Comparison of ENCODE assay signal across 9 cellular contexts in genomic region chr7:31488562-31489203, GRCh38. TPM values are rescaled to one million over a fixed set of nuclear protein-coding genes. Genes with fewer than 3 reads are reported as not detected.
DNase-seq lines count a peak whose midpoint lies in the region; ATAC-seq and TF ChIP-seq lines count a peak whose summit lies in the region.
"Had no signal": no experiment of that assay in that cellular context is flagged by ENCODE, and none has a peak within 500 bp of the region (broad histone marks: within the 10 kb centered on the region; RNA-seq: fewer than 3 reads in every experiment).

No MANE protein-coding gene starts in this region.

- H3K18ac ChIP-seq in H9 (ENCODE audit: insufficient read length, low read depth, low read length): no peak overlapping the region

- no peak overlapping the region for H2BK20ac ChIP-seq in H9 (ENCODE audit: low read depth, low read length, poor library complexity, severe bottlenecking)

- H3K4me1 Mint-ChIP-seq in H9: peaks cover 13 to 31% of the 10 kb centered on the region in 2 experiments
- no peaks in the 10 kb centered on the region for H3K4me1 Mint-ChIP-seq in T-helper 2 cell treated with Interferon-gamma antibody and Interleukin-4, amounts not matched to agents 5 μg/mL and 100 μg/mL, for 36 hours (ENCODE audit: low read depth)
- H3K4me1 Mint-ChIP-seq: naive B cell had no signal

- H4K91ac ChIP-seq in H9 (ENCODE audit: insufficient read length, low read depth, low read length): no peak overlapping the region

- H2AK5ac ChIP-seq in H9 (ENCODE audit: insufficient read length, low read length): no peak overlapping the region

- no peak for ATAC-seq in psoas muscle

- no peak overlapping the region for H2AFZ ChIP-seq in H9 (ENCODE audit: low read length)

- H3K27ac Mint-ChIP-seq in H9: no peak overlapping the region
- H3K27ac Mint-ChIP-seq in T-helper 2 cell treated with Interferon-gamma antibody and Interleukin-4, amounts not matched to agents 5 μg/mL and 100 μg/mL, for 36 hours: no peak overlapping the region
- H3K27ac Mint-ChIP-seq: naive B cell had no signal

- TF ChIP-seq CTCF in AG04450 (IDR thresholded peaks at IDR 0.05; ENCODE audit: low read depth, low read length) (peak; percentile 40), GM10266 (IDR thresholded peaks at IDR 0.05; ENCODE audit: control insufficient read depth, insufficient read depth, low read depth, missing control alignments) (peak; percentile 81), H9 (conservative IDR thresholded peaks at IDR 0.05) (peak; percentile 99), fibroblast of villous mesenchyme (IDR thresholded peaks at IDR 0.05; ENCODE audit: insufficient read depth, low read depth, low read length) (peak; percentile 26), psoas muscle (IDR thresholded peaks at IDR 0.05) (peak; percentile 34)

- H4K8ac ChIP-seq in H9 (replicated peaks; ENCODE audit: insufficient read length, low read depth, low read length): no peak overlapping the region

- POLR2A ChIA-PET in AG04450 (lab: Yijun Ruan, JAX): no interaction called here

- CTCF ChIA-PET in AG04450 (lab: Charles Lee): interaction anchor here (1.8 kb wide), 1 partner anchor 45 kb away, joined by 5 read pairs; no protein-coding TSS in a partner anchor

- intact Hi-C loops in psoas muscle (cut with DNase I): no loop called here

- H4K5ac ChIP-seq in H9 (ENCODE audit: insufficient read length, low read depth, low read length): no peak overlapping the region

- H3K4me3 ChIP-seq in AG04450 (ENCODE audit: low read depth, low read length) (no peak overlapping the region), fibroblast of villous mesenchyme (ENCODE audit: low read depth, low read length) (no peak overlapping the region), psoas muscle (no peak overlapping the region)

- H3K4me1 ChIP-seq in H9 (ENCODE audit: insufficient read depth, low read length) (peaks cover 7% of the 10 kb centered on the region), psoas muscle (no peaks in the 10 kb centered on the region)

- peaks cover 0 to 3% of the 10 kb centered on the region in 2 experiments; a peak in 2 of 5 replicates for H3K9me3 Mint-ChIP-seq in H9
- no peaks in the 10 kb centered on the region for H3K9me3 Mint-ChIP-seq in T-helper 2 cell treated with Interferon-gamma antibody and Interleukin-4, amounts not matched to agents 5 μg/mL and 100 μg/mL, for 36 hours

- H3K9me3 ChIP-seq in AG04450 (ENCODE audit: control insufficient read depth, insufficient read depth, low read length): peaks cover 3% of the 10 kb centered on the region; the same call in 1 of the 2 replicates
- H3K9me3 ChIP-seq in H9 (ENCODE audit: control insufficient read depth, low read depth, low read length): no peaks in the 10 kb centered on the region
- no peaks in the 10 kb centered on the region for H3K9me3 ChIP-seq in psoas muscle

- no peak overlapping the region for H3K4me3 Mint-ChIP-seq in H9
- no peak overlapping the region for H3K4me3 Mint-ChIP-seq in T-helper 2 cell treated with Interferon-gamma antibody and Interleukin-4, amounts not matched to agents 5 μg/mL and 100 μg/mL, for 36 hours
- H3K4me3 Mint-ChIP-seq: naive B cell had no signal

- H3K4me2 ChIP-seq in H9 (ENCODE audit: insufficient read depth, insufficient read length, low read length): no peak overlapping the region

- H2BK15ac ChIP-seq in H9 (ENCODE audit: low read depth, low read length): no peak overlapping the region

- no peak overlapping the region for H2BK5ac ChIP-seq in H9 (ENCODE audit: insufficient read length, low read length)

- H3K23ac ChIP-seq in H9 (ENCODE audit: insufficient read length, low read depth, low read length): no peak overlapping the region

- H3K36me3 Mint-ChIP-seq in H9 (ENCODE audit: insufficient read depth in 1 of 3, low read depth in 3 of 3): peaks cover 0 to 3% (median 0%) of the 10 kb centered on the region in 3 experiments; a peak in 1 of 7 replicates
- H3K36me3 Mint-ChIP-seq in T-helper 2 cell treated with Interferon-gamma antibody and Interleukin-4, amounts not matched to agents 5 μg/mL and 100 μg/mL, for 36 hours (ENCODE audit: low read depth): no peaks in the 10 kb centered on the region
- H3K36me3 Mint-ChIP-seq: naive B cell had no signal

- no peak overlapping the region for H3K56ac ChIP-seq in H9 (ENCODE audit: insufficient read length, low read depth, low read length)

- no peak overlapping the region for H3K14ac ChIP-seq in H9 (ENCODE audit: insufficient read depth, low read length)

- H2BK120ac ChIP-seq in H9 (ENCODE audit: low read depth, low read length, poor library complexity, severe bottlenecking): no peak overlapping the region

- H3K27me3 Mint-ChIP-seq in H9 (ENCODE audit: low read depth): no peaks in the 10 kb centered on the region
- H3K27me3 Mint-ChIP-seq in T-helper 2 cell treated with Interferon-gamma antibody and Interleukin-4, amounts not matched to agents 5 μg/mL and 100 μg/mL, for 36 hours (ENCODE audit: low read depth): no peaks in the 10 kb centered on the region
- H3K27me3 Mint-ChIP-seq: naive B cell had no signal

- no peaks in the 10 kb centered on the region for H3K27me3 ChIP-seq in AG04450 (ENCODE audit: control insufficient read depth, insufficient read depth, low read length)
- no peaks in the 10 kb centered on the region for H3K27me3 ChIP-seq in H9 (ENCODE audit: insufficient read depth, low read length)
- no peaks in the 10 kb centered on the region for H3K27me3 ChIP-seq in psoas muscle (ENCODE audit: insufficient read depth in 3 of 3, low read length in 2 of 3)

- DNase-seq in AG04450 (ENCODE audit: low read depth, low spot score) (no peak), GM10266 (ENCODE audit: extremely low spot score) (peak; percentile 60), H9 (peak; percentile 88), KG1 (lab: John Stamatoyannopoulos, UW) (peak; percentile 4), fibroblast of villous mesenchyme (ENCODE audit: low read depth) (no peak), psoas muscle (peak in 1 of 2 donors; percentile 24), amniotic stem cell (lab: John Stamatoyannopoulos, UW) (no peak)
- peak; percentile 14 for DNase-seq in T-helper 2 cell treated with Interferon-gamma antibody and Interleukin-4, amounts not matched to agents 5 μg/mL and 100 μg/mL, for 36 hours (ENCODE audit: low spot score)
- DNase-seq: naive B cell had no signal

- no peak overlapping the region for H3K9ac ChIP-seq in H9 (ENCODE audit: extremely low read depth, insufficient read length, low read length)

- no peaks in the 10 kb centered on the region for H3K36me3 ChIP-seq in psoas muscle (ENCODE audit: insufficient read depth in 1 of 2, low read depth in 1 of 2)

- no peak overlapping the region for H3K27ac ChIP-seq in AG04450 (ENCODE audit: low read depth, low read length)
- no peak overlapping the region for H3K27ac ChIP-seq in H9 (ENCODE audit: insufficient read length, low read depth, low read length)
- no peak overlapping the region for H3K27ac ChIP-seq in psoas muscle

- H3K79me1 ChIP-seq in H9 (ENCODE audit: insufficient read depth, low read depth, low read length, poor library complexity, severe bottlenecking): no peaks in the 10 kb centered on the region

- H4K20me1 ChIP-seq in H9 (ENCODE audit: control insufficient read depth, insufficient read depth, insufficient read length): no peaks in the 10 kb centered on the region

- H3K4ac ChIP-seq in H9 (ENCODE audit: low read depth, low read length): no peak overlapping the region

- no peak overlapping the region for H2BK12ac ChIP-seq in H9 (ENCODE audit: insufficient read length, low read depth, low read length)

- no peaks in the 10 kb centered on the region for H3K79me2 ChIP-seq in H9 (ENCODE audit: insufficient read depth, low read length)

- H3T11ph ChIP-seq in H9 (ENCODE audit: low read length): no peak overlapping the region

- H3K23me2 ChIP-seq in H9 (ENCODE audit: insufficient read length, low read depth, low read length, poor library complexity, severe bottlenecking): no peaks in the 10 kb centered on the region

- no CpG with 5 or more reads among the region's 15 CpGs for WGBS in H9 (ENCODE audit: extremely low coverage, insufficient read length, low lambda C conversion rate)
- WGBS in psoas muscle, 3 donors: 38 to 48% (median 39%) methylated on average over 15 of the region's 15 CpGs

RNA-seq across cellular contexts. Expression of gene ITPRID1, which starts 25.2 kb away (rescaled TPM):
- polyA plus RNA-seq in AG04450 (2011; rRNA removed) (not detected in 2 replicates), psoas muscle (not detected)
- not detected in 2 replicates for polyA minus RNA-seq in AG04450 (2011; rRNA and poly(A)+ RNA removed)
- total RNA-seq in H9 (2021) (1.1 and 1.2 TPM in 2 replicates), fibroblast of villous mesenchyme (not detected in 2 replicates), psoas muscle (not detected)

Comparison
In these comparisons a context has a peak if more than half of its experiments do, and no peak if none do; other contexts are left out.
1. DNase-seq: peak in GM10266 (single experiment), H9 (single experiment), KG1 (single experiment) and T-helper 2 cell treated with Interferon-gamma antibody and Interleukin-4, amounts not matched to agents 5 μg/mL and 100 μg/mL, for 36 hours (single experiment); none in AG04450 (single experiment), fibroblast of villous mesenchyme (single experiment) and amniotic stem cell (single experiment).
2. CTCF ChIP-seq: peak in every context shown above with its lines; median percentile 99 in H9; 81 in GM10266; 40 in AG04450; 34 in psoas muscle; 26 in fibroblast of villous mesenchyme.